Comparison of ENCODE assay signal across 11 cellular contexts in the genomic region with DNA sequence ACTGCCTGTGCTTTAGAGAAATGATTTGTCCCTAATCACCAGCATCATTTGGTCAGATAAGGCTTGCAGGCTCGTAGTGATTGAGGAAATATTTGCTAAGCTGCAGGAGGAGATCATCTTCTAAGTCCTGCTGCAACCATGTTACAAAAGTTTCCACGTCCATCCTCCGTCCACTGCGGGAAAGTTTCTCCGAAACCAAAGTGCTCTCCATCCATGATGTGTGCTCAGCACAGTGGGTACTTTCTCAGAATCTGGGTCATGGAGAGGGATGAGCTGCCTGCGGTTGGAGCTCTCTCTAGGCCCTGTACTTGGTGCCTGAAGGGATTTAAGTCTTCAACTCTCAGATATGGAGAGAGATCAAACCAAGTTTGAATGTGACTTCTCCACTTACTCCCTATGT. TPM values are rescaled to one million over a fixed set of nuclear protein-coding genes. Genes with fewer than 3 reads are reported as not detected.
A peak's percentile ranks its signal among the peaks of the same experiment; 100 is the strongest.
DNase-seq lines count a peak whose midpoint lies in the region; ATAC-seq and TF ChIP-seq lines count a peak whose summit lies in the region.
"Had no signal": no experiment of that assay in that cellular context is flagged by ENCODE, and none has a peak within 500 bp of the region (broad histone marks: within the 10 kb centered on the region; RNA-seq: fewer than 3 reads in every experiment).

No MANE protein-coding gene starts in this region.

- H3K27me3 Mint-ChIP-seq in activated CD4-positive, alpha-beta T cell treated with anti-CD3 and anti-CD28 coated beads, Interleukin-2, amount 10 ng/mL, durations not matched to agents 7 days and 5 days, result no peaks in the 10 kb centered on the region

- POLR2A ChIA-PET in activated CD4-positive, alpha-beta T cell treated with anti-CD3 and anti-CD28 coated beads, Interleukin-2, amount 10 ng/mL, durations not matched to agents 7 days and 5 days (lab: Charles Lee), result no interaction called here

- peaks cover 5% of the 10 kb centered on the region for H3K36me3 Mint-ChIP-seq in activated CD4-positive, alpha-beta T cell treated with anti-CD3 and anti-CD28 coated beads, Interleukin-2, amount 10 ng/mL, durations not matched to agents 7 days and 5 days (ENCODE audit: low read depth)

- ATAC-seq in right lobe of liver (no peak), GM21786 (IDR thresholded peaks at IDR 0.05; ENCODE audit: unreplicated experiment) (no peak)

- peak overlapping the region; percentile 89 for H3K27ac Mint-ChIP-seq in activated CD4-positive, alpha-beta T cell treated with anti-CD3 and anti-CD28 coated beads, Interleukin-2, amount 10 ng/mL, durations not matched to agents 7 days and 5 days

- H3K9me3 ChIP-seq in adipocyte (ENCODE audit: control insufficient read depth, low read length), result no peaks in the 10 kb centered on the region
- H3K9me3 ChIP-seq in right lobe of liver, result no peaks in the 10 kb centered on the region

- no peak overlapping the region for H3K4me3 Mint-ChIP-seq in activated CD4-positive, alpha-beta T cell treated with anti-CD3 and anti-CD28 coated beads, Interleukin-2, amount 10 ng/mL, durations not matched to agents 7 days and 5 days

- WGBS in right lobe of liver (ENCODE audit: insufficient coverage, low coverage, low lambda C conversion rate, missing lambda C conversion rate), result 86% methylated on average over 5 of the region's 6 CpGs

- no peak overlapping the region for H3K4me3 ChIP-seq in adipocyte (ENCODE audit: low read length)
- no peak overlapping the region for H3K4me3 ChIP-seq in right lobe of liver
- H3K4me3 ChIP-seq: lung had no signal

- peaks cover 14% of the 10 kb centered on the region for H3K9me3 Mint-ChIP-seq in activated CD4-positive, alpha-beta T cell treated with anti-CD3 and anti-CD28 coated beads, Interleukin-2, amount 10 ng/mL, durations not matched to agents 7 days and 5 days

- no peaks in the 10 kb centered on the region for H3K27me3 ChIP-seq in adipocyte (replicated peaks; ENCODE audit: control insufficient read depth, insufficient read depth, low read length)
- H3K27me3 ChIP-seq in right lobe of liver, result no peaks in the 10 kb centered on the region

- H3K9ac ChIP-seq in adipocyte (ENCODE audit: low read length), result peak overlapping the region; percentile 80

- intact Hi-C loops in right lobe of liver (cut with DNase I), result no loop called here

- no peak for DNase-seq in activated CD4-positive, alpha-beta T cell treated with anti-CD3 and anti-CD28 coated beads, Interleukin-2, amount 10 ng/mL, durations not matched to agents 7 days and 5 days
- DNase-seq in activated CD4-positive, alpha-beta T cell treated with anti-CD3 and anti-CD28 coated beads, Interleukin-2, amount 50 U/mL, for 48 hours, result no peak
- DNase-seq in adipocyte (ENCODE audit: low read depth), result no peak
- no peak for DNase-seq in right lobe of liver
- DNase-seq in substantia nigra (lab: John Stamatoyannopoulos, UW), result no peak
- no peak for DNase-seq in Ammon's horn (ENCODE audit: low spot score)
- DNase-seq in NCI-H1436 (lab: John Stamatoyannopoulos, UW), result no peak
- DNase-seq: NCI-H1417 treated with DMSO at 0.1 percent for 48 hours; stimulated activated CD4-positive, alpha-beta T cell treated with anti-CD3 and anti-CD28 coated beads, Interleukin-15, amount 100 ng/mL, for 24 hours had no signal

- peaks cover 49% of the 10 kb centered on the region for H3K4me1 Mint-ChIP-seq in activated CD4-positive, alpha-beta T cell treated with anti-CD3 and anti-CD28 coated beads, Interleukin-2, amount 10 ng/mL, durations not matched to agents 7 days and 5 days

- H3K27ac ChIP-seq in right lobe of liver (peak overlapping the region; percentile 57 to 82 (median 77)), substantia nigra (ENCODE audit: low read depth, low read length, poor library complexity, severe bottlenecking) (peak overlapping the region; percentile 65)

- H3K36me3 ChIP-seq in adipocyte (ENCODE audit: control insufficient read depth, insufficient read depth, low read length, severe bottlenecking) (peaks cover under 1% of the 10 kb centered on the region), right lobe of liver (no peaks in the 10 kb centered on the region)

- H3K4me1 ChIP-seq in adipocyte (ENCODE audit: control insufficient read depth, insufficient read depth, low read length) (peaks cover 37% of the 10 kb centered on the region), right lobe of liver (peaks cover 0 to 19% (median 4%) of the 10 kb centered on the region in 4 donors)

- TF ChIP-seq CTCF in right lobe of liver (IDR thresholded peaks at IDR 0.05), result no peak

- CTCF ChIA-PET in activated CD4-positive, alpha-beta T cell treated with anti-CD3 and anti-CD28 coated beads, Interleukin-2, amount 10 ng/mL, durations not matched to agents 7 days and 5 days (lab: Charles Lee), result interaction anchor here (0.6 to 1.0 kb wide), 4 partner anchors 9 to 505 kb away, joined by 3 to 4 read pairs (median 3); no protein-coding TSS in a partner anchor

- TF ChIP-seq POLR2A in right lobe of liver (IDR thresholded peaks at IDR 0.05), result no peak

RNA-seq across cellular contexts. Expression of a gene that starts 39.3 kb away (rescaled TPM):
- total RNA-seq in activated CD4-positive, alpha-beta T cell treated with anti-CD3 and anti-CD28 coated beads, Interleukin-2, amount 10 ng/mL, durations not matched to agents 7 days and 5 days, result not detected
- 1 to 10 TPM; 1.2 to 3.1 (median 2.3) TPM for total RNA-seq in right lobe of liver
